ENCODE assay signal across 9 cellular contexts in the genomic region with DNA sequence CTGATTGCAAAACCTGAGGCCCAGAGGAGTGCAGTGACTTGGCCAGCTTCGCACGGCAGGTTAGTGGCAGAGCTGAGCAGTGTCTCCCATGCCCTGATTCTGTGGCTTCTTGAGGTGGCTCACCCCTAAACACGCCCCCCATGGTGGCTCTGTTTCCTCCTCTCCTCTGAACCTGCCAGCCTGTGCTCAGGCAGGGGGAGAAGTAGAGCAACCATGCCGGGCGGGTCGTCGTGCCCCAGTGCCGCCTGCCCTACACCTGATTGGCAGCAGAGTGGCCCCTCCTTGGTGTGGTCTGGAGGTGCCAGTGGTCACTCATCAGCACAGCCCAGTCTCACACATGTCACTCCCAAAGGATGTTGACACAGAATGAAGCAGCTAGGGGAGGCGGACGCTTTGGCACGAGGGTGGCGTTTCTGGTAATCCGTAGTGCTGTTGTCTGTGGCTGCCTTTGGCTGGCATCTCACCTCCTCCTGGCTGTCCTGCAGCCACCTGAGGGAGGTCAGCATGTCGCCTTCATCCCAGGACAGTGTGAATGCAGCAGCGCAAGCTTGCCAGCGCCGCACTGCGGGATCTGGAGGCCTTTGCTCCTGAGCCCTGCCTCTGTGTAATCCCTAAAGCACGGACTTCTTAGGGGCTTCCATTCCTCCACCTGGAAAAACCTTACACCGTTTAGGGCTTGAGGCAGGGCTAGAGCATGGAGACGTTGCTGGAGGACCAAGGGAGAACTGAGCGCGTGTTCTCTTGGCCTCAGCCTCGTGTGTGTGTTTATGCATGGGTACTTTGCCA.
DNase-seq lines count a peak whose midpoint lies in the region; TF ChIP-seq lines count a peak whose summit lies in the region.
"Had no signal": no experiment of that assay in that cellular context is flagged by ENCODE, and none has a peak within 500 bp of the region (broad histone marks: within the 10 kb centered on the region; RNA-seq: fewer than 3 reads in every experiment).

No MANE protein-coding gene starts in this region.

- no peak overlapping the region for H3K18ac ChIP-seq in H9 (ENCODE audit: insufficient read length, low read depth, low read length)
- H3K18ac ChIP-seq in trophoblast cell (ENCODE audit: low read length), result no peak overlapping the region

- no peak overlapping the region for H3K4ac ChIP-seq in H9 (ENCODE audit: low read depth, low read length)
- H3K4ac ChIP-seq in trophoblast cell (ENCODE audit: low read depth, low read length), result no peak overlapping the region

- H2AK5ac ChIP-seq in H9 (ENCODE audit: insufficient read length, low read length) (no peak overlapping the region), trophoblast cell (ENCODE audit: low read length) (no peak overlapping the region)

- no peaks in the 10 kb centered on the region for H3K27me3 ChIP-seq in H9 (ENCODE audit: insufficient read depth, low read length)
- H3K27me3 ChIP-seq in effector memory CD4-positive, alpha-beta T cell (replicated peaks; ENCODE audit: control insufficient read depth, insufficient read depth, low read length, poor library complexity, severe bottlenecking), result no peaks in the 10 kb centered on the region
- no peaks in the 10 kb centered on the region for H3K27me3 ChIP-seq in trophoblast cell (ENCODE audit: insufficient read depth, low read length)

- no peak overlapping the region for H2BK15ac ChIP-seq in H9 (ENCODE audit: low read depth, low read length)

- H3K36me3 ChIP-seq in effector memory CD4-positive, alpha-beta T cell (ENCODE audit: control insufficient read depth, insufficient read depth, low read length), result no peaks in the 10 kb centered on the region
- peaks cover 0 to 6% of the 10 kb centered on the region in 2 experiments for H3K36me3 ChIP-seq in trophoblast cell (ENCODE audit: control insufficient read depth in 1 of 2, insufficient read depth in 2 of 2, low read length in 2 of 2)
- H3K36me3 ChIP-seq: lower lobe of right lung had no signal

- no peaks in the 10 kb centered on the region for H3K27me3 Mint-ChIP-seq in H9 (ENCODE audit: low read depth)
- no peaks in the 10 kb centered on the region for H3K27me3 Mint-ChIP-seq in T-helper 2 cell treated with Interferon-gamma antibody and Interleukin-4, amounts not matched to agents 5 μg/mL and 100 μg/mL, for 36 hours (ENCODE audit: low read depth)

- no peaks in the 10 kb centered on the region for H3K9me3 Mint-ChIP-seq in H9
- no peaks in the 10 kb centered on the region for H3K9me3 Mint-ChIP-seq in T-helper 2 cell treated with Interferon-gamma antibody and Interleukin-4, amounts not matched to agents 5 μg/mL and 100 μg/mL, for 36 hours

- TF ChIP-seq CTCF in H9 (conservative IDR thresholded peaks at IDR 0.05), result no peak

- peak overlapping the region; percentile 42 for H3K4me3 ChIP-seq in effector memory CD4-positive, alpha-beta T cell (ENCODE audit: insufficient read depth, low read depth, low read length, poor library complexity, severe bottlenecking)
- no peak overlapping the region for H3K4me3 ChIP-seq in trophoblast cell (ENCODE audit: low read depth, low read length)

- H3K27ac ChIP-seq in H9 (ENCODE audit: insufficient read length, low read depth, low read length) (no peak overlapping the region), trophoblast cell (ENCODE audit: low read depth, low read length) (no peak overlapping the region)
- H3K27ac ChIP-seq in effector memory CD4-positive, alpha-beta T cell (ENCODE audit: insufficient read depth, low read length, poor library complexity, severe bottlenecking), result peak overlapping the region; percentile 95

- H3K4me2 ChIP-seq in H9 (ENCODE audit: insufficient read depth, insufficient read length, low read length) (peak overlapping the region; percentile 17), trophoblast cell (ENCODE audit: low read length) (no peak overlapping the region)

- H4K20me1 ChIP-seq in H9 (ENCODE audit: control insufficient read depth, insufficient read depth, insufficient read length), result peaks cover 4% of the 10 kb centered on the region

- no CpG with 5 or more reads among the region's 24 CpGs for WGBS in H9 (ENCODE audit: extremely low coverage, insufficient read length, low lambda C conversion rate)
- WGBS in trophoblast cell (ENCODE audit: extremely low coverage, insufficient coverage, insufficient read length), result no CpG with 5 or more reads among the region's 24 CpGs

- no peaks in the 10 kb centered on the region for H3K23me2 ChIP-seq in H9 (ENCODE audit: insufficient read length, low read depth, low read length, poor library complexity, severe bottlenecking)

- no peak overlapping the region for H4K12ac ChIP-seq in trophoblast cell (ENCODE audit: low read depth, low read length)

- H4K8ac ChIP-seq in H9 (replicated peaks; ENCODE audit: insufficient read length, low read depth, low read length) (no peak overlapping the region), trophoblast cell (ENCODE audit: low read depth, low read length) (no peak overlapping the region)

- H2BK20ac ChIP-seq in H9 (ENCODE audit: low read depth, low read length, poor library complexity, severe bottlenecking), result no peak overlapping the region

- H3K79me2 ChIP-seq in H9 (ENCODE audit: insufficient read depth, low read length), result peaks cover 3% of the 10 kb centered on the region; the same call in 1 of the 2 replicates
- H3K79me2 ChIP-seq in trophoblast cell (ENCODE audit: control insufficient read depth, insufficient read depth, low read length, poor library complexity), result peaks cover 2% of the 10 kb centered on the region

- H3K4me1 ChIP-seq in H9 (ENCODE audit: insufficient read depth, low read length) (peaks cover 14% of the 10 kb centered on the region; the same call in 1 of the 2 replicates), trophoblast cell (ENCODE audit: control insufficient read depth in 1 of 2, insufficient read depth in 2 of 2, low read length in 2 of 2) (peaks cover 14 to 27% of the 10 kb centered on the region in 2 experiments)
- peaks cover 88% of the 10 kb centered on the region for H3K4me1 ChIP-seq in effector memory CD4-positive, alpha-beta T cell (ENCODE audit: control insufficient read depth, insufficient read depth, low read length, poor library complexity, severe bottlenecking)

- H3T11ph ChIP-seq in H9 (ENCODE audit: low read length), result no peak overlapping the region

- H2BK5ac ChIP-seq in H9 (ENCODE audit: insufficient read length, low read length) (no peak overlapping the region), trophoblast cell (ENCODE audit: low read depth, low read length, poor library complexity) (no peak overlapping the region)

- DNase-seq in H9 (no peak), trophoblast cell (no peak), NCI-H187 treated with DMSO at 0.1 percent for 48 hours (lab: John Stamatoyannopoulos, UW) (no peak), NCI-H510A (lab: John Stamatoyannopoulos, UW) (no peak), NCI-H2081 treated with DMSO at 0.1 percent for 48 hours (lab: John Stamatoyannopoulos, UW) (no peak), T-helper 9 cell (no peak)
- DNase-seq in T-helper 2 cell treated with Interferon-gamma antibody and Interleukin-4, amounts not matched to agents 5 μg/mL and 100 μg/mL, for 36 hours (ENCODE audit: low spot score), result no peak
- DNase-seq in effector memory CD4-positive, alpha-beta T cell, result no peak
- DNase-seq: lower lobe of right lung had no signal

- peak overlapping the region; percentile 9; the same call in 1 of the 2 replicates for H3K14ac ChIP-seq in H9 (ENCODE audit: insufficient read depth, low read length)
- H3K14ac ChIP-seq in trophoblast cell (ENCODE audit: low read length), result no peak overlapping the region

- H3K4me3 Mint-ChIP-seq in H9, result peak overlapping the region; percentile 21 to 74; a peak in 3 of 5 replicates
- H3K4me3 Mint-ChIP-seq in T-helper 2 cell treated with Interferon-gamma antibody and Interleukin-4, amounts not matched to agents 5 μg/mL and 100 μg/mL, for 36 hours, result peak overlapping the region; percentile 55

- H3K4me1 Mint-ChIP-seq in H9, result peaks cover 47 to 76% of the 10 kb centered on the region in 2 experiments
- peaks cover 73% of the 10 kb centered on the region for H3K4me1 Mint-ChIP-seq in T-helper 2 cell treated with Interferon-gamma antibody and Interleukin-4, amounts not matched to agents 5 μg/mL and 100 μg/mL, for 36 hours (ENCODE audit: low read depth)

- H2BK12ac ChIP-seq in H9 (ENCODE audit: insufficient read length, low read depth, low read length), result no peak overlapping the region
- no peak overlapping the region for H2BK12ac ChIP-seq in trophoblast cell (ENCODE audit: low read length)

- no peak overlapping the region for H3K23ac ChIP-seq in H9 (ENCODE audit: insufficient read length, low read depth, low read length)
- no peak overlapping the region for H3K23ac ChIP-seq in trophoblast cell (ENCODE audit: low read length)

- H4K5ac ChIP-seq in H9 (ENCODE audit: insufficient read length, low read depth, low read length), result no peak overlapping the region

- H2AFZ ChIP-seq in H9 (ENCODE audit: low read length) (no peak overlapping the region), trophoblast cell (ENCODE audit: insufficient read depth, low read length, poor library complexity) (peak overlapping the region; percentile 33)

- H4K91ac ChIP-seq in H9 (ENCODE audit: insufficient read length, low read depth, low read length) (no peak overlapping the region), trophoblast cell (ENCODE audit: low read depth, low read length) (no peak overlapping the region)

- H3K27ac Mint-ChIP-seq in H9, result peak overlapping the region in 2 of 3 experiments; percentile 44 to 51; a peak in 3 of 7 replicates
- H3K27ac Mint-ChIP-seq in T-helper 2 cell treated with Interferon-gamma antibody and Interleukin-4, amounts not matched to agents 5 μg/mL and 100 μg/mL, for 36 hours, result peak overlapping the region; percentile 60

- H3K79me1 ChIP-seq in H9 (ENCODE audit: insufficient read depth, low read depth, low read length, poor library complexity, severe bottlenecking) (peaks cover 2% of the 10 kb centered on the region), trophoblast cell (ENCODE audit: low read length) (no peaks in the 10 kb centered on the region)

- no peaks in the 10 kb centered on the region for H3K36me3 Mint-ChIP-seq in H9 (ENCODE audit: insufficient read depth in 1 of 3, low read depth in 3 of 3)
- H3K36me3 Mint-ChIP-seq in T-helper 2 cell treated with Interferon-gamma antibody and Interleukin-4, amounts not matched to agents 5 μg/mL and 100 μg/mL, for 36 hours (ENCODE audit: low read depth), result peaks cover 38% of the 10 kb centered on the region

- no peaks in the 10 kb centered on the region for H3K9me3 ChIP-seq in H9 (ENCODE audit: control insufficient read depth, low read depth, low read length)
- H3K9me3 ChIP-seq in effector memory CD4-positive, alpha-beta T cell (ENCODE audit: control insufficient read depth, low read length), result no peaks in the 10 kb centered on the region
- H3K9me3 ChIP-seq in trophoblast cell (ENCODE audit: insufficient read depth, low read depth, low read length), result peaks cover 2% of the 10 kb centered on the region
- H3K9me3 ChIP-seq: lower lobe of right lung had no signal

- no peak overlapping the region for H2BK120ac ChIP-seq in H9 (ENCODE audit: low read depth, low read length, poor library complexity, severe bottlenecking)
- no peak overlapping the region for H2BK120ac ChIP-seq in trophoblast cell (ENCODE audit: insufficient read depth, low read length, poor library complexity)

- H3K9ac ChIP-seq in H9 (ENCODE audit: extremely low read depth, insufficient read length, low read length) (no peak overlapping the region), trophoblast cell (ENCODE audit: low read length) (no peak overlapping the region)

- H3K56ac ChIP-seq in H9 (ENCODE audit: insufficient read length, low read depth, low read length), result no peak overlapping the region
